Comparison of ENCODE assay signal across 25 cellular contexts in the genomic region with DNA sequence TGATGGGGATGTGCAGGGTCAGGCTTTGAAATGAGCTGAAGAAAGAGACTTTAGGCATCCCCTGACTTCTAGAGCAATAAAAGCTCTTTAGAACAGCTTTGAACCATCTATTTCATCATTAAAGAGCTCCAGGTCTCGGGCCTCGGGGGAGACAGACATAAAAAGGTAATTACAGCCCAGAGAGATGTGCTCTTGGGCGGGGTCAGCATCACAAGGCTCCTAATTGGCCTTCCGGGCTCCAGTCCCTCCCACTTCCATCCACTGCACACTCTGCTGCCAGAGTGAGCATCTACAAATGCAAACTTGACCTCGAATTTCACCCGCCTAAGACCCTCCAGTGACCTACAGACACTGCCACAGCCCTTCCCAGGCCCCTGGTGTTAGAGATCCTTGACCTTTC.
A peak's percentile ranks its signal among the peaks of the same experiment; 100 is the strongest.
DNase-seq lines count a peak whose midpoint lies in the region; ATAC-seq and TF ChIP-seq lines count a peak whose summit lies in the region.
"Had no signal": no experiment of that assay in that cellular context is flagged by ENCODE, and none has a peak within 500 bp of the region (broad histone marks: within the 10 kb centered on the region; RNA-seq: fewer than 3 reads in every experiment).

No MANE protein-coding gene starts in this region.

- H2BK20ac ChIP-seq in H9 (ENCODE audit: low read depth, low read length, poor library complexity, severe bottlenecking) = no peak overlapping the region

- no peak overlapping the region for H2BK120ac ChIP-seq in H9 (ENCODE audit: low read depth, low read length, poor library complexity, severe bottlenecking)

- H2BK5ac ChIP-seq in H9 (ENCODE audit: insufficient read length, low read length) = no peak overlapping the region

- H3K27ac Mint-ChIP-seq in chondrocyte (ENCODE audit: unreplicated experiment) = peak overlapping the region; percentile 59
- no peak overlapping the region for H3K27ac Mint-ChIP-seq in activated CD4-positive, alpha-beta memory T cell treated with anti-CD3 and anti-CD28 coated beads for 36 hours
- H3K27ac Mint-ChIP-seq in H9 = peak overlapping the region in 1 of 3 experiments; percentile 20; a peak in 1 of 7 replicates
- H3K27ac Mint-ChIP-seq: activated CD4-positive, alpha-beta T cell treated with anti-CD3 and anti-CD28 coated beads for 36 hours; activated naive CD8-positive, alpha-beta T cell treated with anti-CD3 and anti-CD28 coated beads for 36 hours; naive thymus-derived CD4-positive, alpha-beta T cell had no signal

- H4K20me1 ChIP-seq in H9 (ENCODE audit: control insufficient read depth, insufficient read depth, insufficient read length) = no peaks in the 10 kb centered on the region

- H3K56ac ChIP-seq in H9 (ENCODE audit: insufficient read length, low read depth, low read length) = no peak overlapping the region

- H3K14ac ChIP-seq in H9 (ENCODE audit: insufficient read depth, low read length) = no peak overlapping the region; the same call in 1 of the 2 replicates

- no peak overlapping the region for H2AK5ac ChIP-seq in H9 (ENCODE audit: insufficient read length, low read length)

- no peak overlapping the region for H3K9ac ChIP-seq in H9 (ENCODE audit: extremely low read depth, insufficient read length, low read length)

- no peak overlapping the region for H2AFZ ChIP-seq in H9 (ENCODE audit: low read length)

- H3K23ac ChIP-seq in H9 (ENCODE audit: insufficient read length, low read depth, low read length) = no peak overlapping the region

- H3K27ac ChIP-seq in H9 (ENCODE audit: insufficient read length, low read depth, low read length) = no peak overlapping the region
- H3K27ac ChIP-seq: 22Rv1, colonic mucosa, epithelial cell of prostate, vagina had no signal

- H3K36me3 Mint-ChIP-seq in chondrocyte (ENCODE audit: low read depth) (peaks cover 4% of the 10 kb centered on the region), H9 (ENCODE audit: insufficient read depth in 1 of 3, low read depth in 3 of 3) (peaks cover 0 to 9% (median 4%) of the 10 kb centered on the region in 3 experiments; a peak in 5 of 7 replicates)
- no peaks in the 10 kb centered on the region for H3K36me3 Mint-ChIP-seq in activated CD4-positive, alpha-beta memory T cell treated with anti-CD3 and anti-CD28 coated beads for 36 hours
- H3K36me3 Mint-ChIP-seq: activated naive CD8-positive, alpha-beta T cell treated with anti-CD3 and anti-CD28 coated beads for 36 hours; CD4-positive, CD25-positive, alpha-beta regulatory T cell; naive thymus-derived CD4-positive, alpha-beta T cell had no signal

- no peak overlapping the region for H3T11ph ChIP-seq in H9 (ENCODE audit: low read length)

- H3K4me2 ChIP-seq in H9 (ENCODE audit: insufficient read depth, insufficient read length, low read length) = no peak overlapping the region

- H3K79me2 ChIP-seq in H9 (ENCODE audit: insufficient read depth, low read length) = no peaks in the 10 kb centered on the region; the same call in 1 of the 2 replicates

- no peaks in the 10 kb centered on the region for H3K79me1 ChIP-seq in H9 (ENCODE audit: insufficient read depth, low read depth, low read length, poor library complexity, severe bottlenecking)

- no CpG with 5 or more reads among the region's 6 CpGs for WGBS in H9 (ENCODE audit: extremely low coverage, insufficient read length, low lambda C conversion rate)

- TF ChIP-seq CTCF in chondrocyte (IDR thresholded peaks at IDR 0.05) (no peak), H9 (conservative IDR thresholded peaks at IDR 0.05) (no peak)

- no peak overlapping the region for H4K5ac ChIP-seq in H9 (ENCODE audit: insufficient read length, low read depth, low read length)

- POLR2A ChIA-PET in activated CD4-positive, alpha-beta memory T cell treated with anti-CD3 and anti-CD28 coated beads for 36 hours (lab: Charles Lee) = no interaction called here

- intact Hi-C loops in activated CD4-positive, alpha-beta memory T cell treated with anti-CD3 and anti-CD28 coated beads for 36 hours (cut with micrococcal nuclease) = no loop called here

- no peaks in the 10 kb centered on the region; the same call in 1 of the 2 replicates for H3K36me3 ChIP-seq in H7 (replicated peaks; ENCODE audit: control insufficient read depth, insufficient read depth, low read length)
- H3K36me3 ChIP-seq: colonic mucosa, vagina had no signal

- H3K9me3 Mint-ChIP-seq in chondrocyte (ENCODE audit: low read depth) = no peaks in the 10 kb centered on the region
- no peaks in the 10 kb centered on the region for H3K9me3 Mint-ChIP-seq in activated CD4-positive, alpha-beta memory T cell treated with anti-CD3 and anti-CD28 coated beads for 36 hours
- no peaks in the 10 kb centered on the region for H3K9me3 Mint-ChIP-seq in H9
- H3K9me3 Mint-ChIP-seq: activated naive CD8-positive, alpha-beta T cell treated with anti-CD3 and anti-CD28 coated beads for 36 hours had no signal

- no peaks in the 10 kb centered on the region for H3K27me3 Mint-ChIP-seq in chondrocyte (ENCODE audit: low read depth)
- peaks cover 4% of the 10 kb centered on the region for H3K27me3 Mint-ChIP-seq in activated CD4-positive, alpha-beta memory T cell treated with anti-CD3 and anti-CD28 coated beads for 36 hours
- no peaks in the 10 kb centered on the region; the same call in 1 of the 2 replicates for H3K27me3 Mint-ChIP-seq in H9 (ENCODE audit: low read depth)
- H3K27me3 Mint-ChIP-seq: activated naive CD8-positive, alpha-beta T cell treated with anti-CD3 and anti-CD28 coated beads for 36 hours had no signal

- DNase-seq in DMS 273 (lab: John Stamatoyannopoulos, UW; ENCODE audit: unreplicated experiment) (peak; percentile 39), DMS 273 treated with DMSO at 0.1 percent for 48 hours (lab: John Stamatoyannopoulos, UW) (no peak), H7 (peak; percentile 59), NCI-H2171 (lab: John Stamatoyannopoulos, UW) (peak; percentile 10), chondrocyte (ENCODE audit: low spot score) (no peak), H9 (no peak)
- DNase-seq in activated CD4-positive, alpha-beta memory T cell treated with anti-CD3 and anti-CD28 coated beads for 36 hours = no peak
- DNase-seq: activated CD4-positive, alpha-beta T cell treated with anti-CD3 and anti-CD28 coated beads for 36 hours; activated effector memory CD4-positive, alpha-beta T cell treated with anti-CD3 and anti-CD28 coated beads, Interleukin-2, amount 50 U/mL, for 16 hours; activated naive CD8-positive, alpha-beta T cell treated with anti-CD3 and anti-CD28 coated beads for 36 hours; aorta; CD4-positive, CD25-positive, alpha-beta regulatory T cell; colonic mucosa; effector CD8-positive, alpha-beta T cell; Kasumi-1; naive thymus-derived CD4-positive, alpha-beta T cell; NCI-H1048; NCI-H2081 treated with DMSO at 0.1 percent for 48 hours; NCI-H524 treated with DMSO at 0.1 percent for 48 hours; RPMI8226; stimulated activated naive CD4-positive, alpha-beta T cell treated with Interleukin-2 at 50 U/mL for 16 hours had no signal

- ATAC-seq in HG02623 (IDR thresholded peaks at IDR 0.05; ENCODE audit: unreplicated experiment) = no peak
- ATAC-seq: activated CD4-positive, alpha-beta T cell treated with anti-CD3 and anti-CD28 coated beads for 36 hours; naive thymus-derived CD4-positive, alpha-beta T cell had no signal

- H3K18ac ChIP-seq in H9 (ENCODE audit: insufficient read length, low read depth, low read length) = no peak overlapping the region

- no peaks in the 10 kb centered on the region for H3K23me2 ChIP-seq in H9 (ENCODE audit: insufficient read length, low read depth, low read length, poor library complexity, severe bottlenecking)

- no peak overlapping the region for H4K91ac ChIP-seq in H9 (ENCODE audit: insufficient read length, low read depth, low read length)

- no peak overlapping the region for H4K8ac ChIP-seq in H9 (replicated peaks; ENCODE audit: insufficient read length, low read depth, low read length)

- no peak overlapping the region for H2BK12ac ChIP-seq in H9 (ENCODE audit: insufficient read length, low read depth, low read length)

- no peak overlapping the region for H2BK15ac ChIP-seq in H9 (ENCODE audit: low read depth, low read length)

- H3K4me1 Mint-ChIP-seq in chondrocyte (ENCODE audit: low read depth) (peaks cover 30% of the 10 kb centered on the region), H9 (peaks cover 3 to 8% of the 10 kb centered on the region in 2 experiments; a peak in 1 of 4 replicates)
- no peaks in the 10 kb centered on the region for H3K4me1 Mint-ChIP-seq in activated CD4-positive, alpha-beta memory T cell treated with anti-CD3 and anti-CD28 coated beads for 36 hours (ENCODE audit: low read depth)
- H3K4me1 Mint-ChIP-seq: activated CD4-positive, alpha-beta T cell treated with anti-CD3 and anti-CD28 coated beads for 36 hours; activated naive CD8-positive, alpha-beta T cell treated with anti-CD3 and anti-CD28 coated beads for 36 hours; CD4-positive, CD25-positive, alpha-beta regulatory T cell had no signal

- no peak overlapping the region for H3K4me3 Mint-ChIP-seq in chondrocyte (ENCODE audit: unreplicated experiment)
- no peak overlapping the region for H3K4me3 Mint-ChIP-seq in activated CD4-positive, alpha-beta memory T cell treated with anti-CD3 and anti-CD28 coated beads for 36 hours
- H3K4me3 Mint-ChIP-seq in H9 = no peak overlapping the region
- H3K4me3 Mint-ChIP-seq: activated CD4-positive, alpha-beta T cell treated with anti-CD3 and anti-CD28 coated beads for 36 hours; activated naive CD8-positive, alpha-beta T cell treated with anti-CD3 and anti-CD28 coated beads for 36 hours; CD4-positive, CD25-positive, alpha-beta regulatory T cell; naive thymus-derived CD4-positive, alpha-beta T cell had no signal

- no peak overlapping the region for H3K4me3 ChIP-seq in H7 (ENCODE audit: insufficient read depth, low read depth, low read length)
- H3K4me3 ChIP-seq: colonic mucosa, vagina had no signal

- H3K27me3 ChIP-seq in H7 (ENCODE audit: control insufficient read depth, insufficient read depth, low read length) = no peaks in the 10 kb centered on the region
- H3K27me3 ChIP-seq in H9 (ENCODE audit: insufficient read depth, low read length) = no peaks in the 10 kb centered on the region
- H3K27me3 ChIP-seq: colonic mucosa, vagina had no signal

- no peaks in the 10 kb centered on the region for H3K9me3 ChIP-seq in H9 (ENCODE audit: control insufficient read depth, low read depth, low read length)
- H3K9me3 ChIP-seq: colonic mucosa, vagina had no signal

- no peaks in the 10 kb centered on the region for H3K4me1 ChIP-seq in H9 (ENCODE audit: insufficient read depth, low read length)
- H3K4me1 ChIP-seq: colonic mucosa, vagina had no signal

- H3K4ac ChIP-seq in H9 (ENCODE audit: low read depth, low read length) = no peak overlapping the region

- CTCF ChIA-PET in activated CD4-positive, alpha-beta memory T cell treated with anti-CD3 and anti-CD28 coated beads for 36 hours (lab: Charles Lee) = interaction anchor here (1.6 kb wide), 1 partner anchor 11 kb away, joined by 6 read pairs; no protein-coding TSS in a partner anchor

Comparison
In these comparisons a context has a peak if more than half of its experiments do, and no peak if none do; other contexts are left out.
1. DNase-seq: peak in DMS 273 (single experiment), H7 (single experiment) and NCI-H2171 (single experiment); none in DMS 273 treated with DMSO at 0.1 percent for 48 hours (single experiment), chondrocyte (single experiment), activated CD4-positive, alpha-beta memory T cell treated with anti-CD3 and anti-CD28 coated beads for 36 hours (single experiment) and H9 (single experiment).